ENCODE assay signal across 8 cellular contexts in genomic region chr16:53130193-53131049, GRCh38.
DNase-seq lines count a peak whose midpoint lies in the region; ATAC-seq and TF ChIP-seq lines count a peak whose summit lies in the region.

No MANE protein-coding gene starts in this region.

- H3K4me1 ChIP-seq in OCI-LY7 (ENCODE audit: insufficient read depth, low read length, poor library complexity, severe bottlenecking) (peaks cover 43% of the 10 kb centered on the region), mucosa of stomach (ENCODE audit: control insufficient read depth, insufficient read depth, low read length) (peaks cover 13% of the 10 kb centered on the region)

- intact Hi-C loops in OCI-LY7 (cut with micrococcal nuclease; ENCODE audit: unreplicated experiment) = loop anchor here (1.0 to 5.0 kb wide), 6 partner anchors 30 to 372 kb away; partner anchors contain the start of gene AKTIP

- peak overlapping the region; percentile 92 for H3K9ac ChIP-seq in mucosa of stomach (ENCODE audit: low read length)

- TF ChIP-seq CTCF in OCI-LY7 (conservative IDR thresholded peaks at IDR 0.05; ENCODE audit: low read length) = peak; percentile 54; the same call in 1 of the 2 replicates

- H3K27me3 Mint-ChIP-seq in IgD-negative memory B cell = no peaks in the 10 kb centered on the region

- H4K20me1 ChIP-seq in OCI-LY7 (ENCODE audit: insufficient read depth, low read length) = peaks cover 27% of the 10 kb centered on the region; the same call in 1 of the 2 replicates

- peaks cover 31 to 64% (median 41%) of the 10 kb centered on the region in 3 donors for H3K4me1 Mint-ChIP-seq in IgD-negative memory B cell

- peak; percentile 79 for ATAC-seq in GM21576 (IDR thresholded peaks at IDR 0.05; ENCODE audit: unreplicated experiment)

- H3K27me3 ChIP-seq in mucosa of stomach (ENCODE audit: control insufficient read depth, insufficient read depth, low read length) = no peaks in the 10 kb centered on the region

- H3K4me3 ChIP-seq in OCI-LY7 (ENCODE audit: low read depth, low read length, poor library complexity, severe bottlenecking) (peak overlapping the region; percentile 99), mucosa of stomach (ENCODE audit: low read length) (peak overlapping the region; percentile 32)

- H3K27ac ChIP-seq in OCI-LY7 (ENCODE audit: low read depth, low read length, poor library complexity, severe bottlenecking) = peak overlapping the region; percentile 68

- peak; percentile 71 for DNase-seq in DMS153 treated with DMSO at 0.1 percent for 48 hours (lab: John Stamatoyannopoulos, UW; ENCODE audit: unreplicated experiment)
- peak; percentile 94 for DNase-seq in OCI-LY7 (ENCODE audit: low spot score)
- peak; percentile 89 for DNase-seq in activated T-cell treated with anti-CD3 and anti-CD28 coated beads for 48 hours (ENCODE audit: low read depth)
- DNase-seq in erythroblast (lab: John Stamatoyannopoulos, UW) = peak; percentile 96 to 98
- peak; percentile 93 for DNase-seq in stimulated activated CD8-positive, alpha-beta memory T cell treated with anti-CD3 and anti-CD28 coated beads, Interleukin-4, amount 100 ng/mL, for 48 hours

- peaks cover 1% of the 10 kb centered on the region for H3K36me3 Mint-ChIP-seq in IgD-negative memory B cell

- H3K9me2 ChIP-seq in OCI-LY7 (ENCODE audit: insufficient read depth, low read length) = no peaks in the 10 kb centered on the region

- peak overlapping the region; percentile 81 to 96 (median 92) for H3K4me3 Mint-ChIP-seq in IgD-negative memory B cell

- CTCF ChIA-PET in OCI-LY7 (lab: Charles Lee; ENCODE audit: unreplicated experiment) = interaction anchor here (1.3 kb wide), 1 partner anchor 74 kb away, joined by 3 read pairs; no protein-coding TSS in a partner anchor

- peak overlapping the region; percentile 69 for H2AFZ ChIP-seq in OCI-LY7 (ENCODE audit: low read length)

- H3K36me3 ChIP-seq in OCI-LY7 (ENCODE audit: insufficient read depth, low read length) (peaks cover 32% of the 10 kb centered on the region), mucosa of stomach (ENCODE audit: control insufficient read depth, insufficient read depth, low read length) (no peaks in the 10 kb centered on the region)

- H3K4me2 ChIP-seq in OCI-LY7 (ENCODE audit: low read length) = peak overlapping the region; percentile 98

- H3K27ac Mint-ChIP-seq in IgD-negative memory B cell = peak overlapping the region; percentile 93 to 97 (median 94)

- POLR2A ChIA-PET in OCI-LY7 (lab: Charles Lee) = interaction anchor here (1.8 to 2.1 kb wide), 3 partner anchors 19 to 72 kb away, joined by 5 to 9 read pairs (median 8); no protein-coding TSS in a partner anchor

- no peaks in the 10 kb centered on the region for H3K9me3 Mint-ChIP-seq in IgD-negative memory B cell

- H3K79me2 ChIP-seq in OCI-LY7 (ENCODE audit: insufficient read depth, low read depth, low read length) = peaks cover 81% of the 10 kb centered on the region

- no TSS peak for BruUV-seq in OCI-LY7 (replicated peaks; lab: Mats Ljungman, UMichigan)

- H3K9me3 ChIP-seq in OCI-LY7 (ENCODE audit: low read length) (no peaks in the 10 kb centered on the region), mucosa of stomach (ENCODE audit: control insufficient read depth, low read length) (no peaks in the 10 kb centered on the region)

- TF ChIP-seq POLR2A in erythroblast (IDR thresholded peaks at IDR 0.05; ENCODE audit: low read length) = peak; percentile 39

Comparison
In these comparisons a context has a peak if more than half of its experiments do, and no peak if none do; other contexts are left out.
1. Peak in every context shown above with its lines: DNase-seq, ATAC-seq, H3K4me3 ChIP-seq and H3K27ac ChIP-seq.